In genomic region chr3:38026856-38027255, GRCh38 we compare ENCODE assay signal across 21 cellular contexts. TPM values are rescaled to one million over a fixed set of nuclear protein-coding genes. Genes with fewer than 3 reads are reported as not detected.
A peak's percentile ranks its signal among the peaks of the same experiment; 100 is the strongest.
DNase-seq lines count a peak whose midpoint lies in the region; ATAC-seq and TF ChIP-seq lines count a peak whose summit lies in the region.
"Had no signal": no experiment of that assay in that cellular context is flagged by ENCODE, and none has a peak within 500 bp of the region (broad histone marks: within the 10 kb centered on the region; RNA-seq: fewer than 3 reads in every experiment).

No MANE protein-coding gene starts in this region.

- DNase-seq in breast epithelium (ENCODE audit: low spot score in 2 of 2) (no peak), MCF 10A (ENCODE audit: unreplicated experiment) (no peak), ecto neural progenitor cell (ENCODE audit: low spot score) (peak; percentile 29), mesenchymal stem cell (no peak), D341Med (ENCODE audit: low spot score) (no peak), NK-92 (lab: John Stamatoyannopoulos, UW; ENCODE audit: unreplicated experiment) (no peak), omental fat pad (ENCODE audit: low spot score) (no peak)
- no peak for DNase-seq in activated CD4-positive, alpha-beta memory T cell treated with anti-CD3 and anti-CD28 coated beads, Interleukin-2, amount 10 ng/mL, durations not matched to agents 7 days and 5 days
- DNase-seq: 8988T; DMS 273 treated with DMSO at 0.1 percent for 48 hours; IMR-90; Kasumi-1; NCI-H1105; NCI-H1694; NCI-H2227 treated with DMSO at 0.1 percent for 48 hours; NCI-H524 treated with DMSO at 0.1 percent for 48 hours; NK-92 treated with Interleukin-12 subunit alpha and Interleukin-12 subunit beta, amount 100 ng/mL, for 24 hours had no signal

- POLR2A ChIA-PET in MCF 10A (lab: Yijun Ruan, JAX), result interaction anchor here (0.6 to 0.7 kb wide), 2 partner anchors 10 to 365 kb away, joined by 3 read pairs; no protein-coding TSS in a partner anchor
- POLR2A ChIA-PET in activated CD4-positive, alpha-beta memory T cell treated with anti-CD3 and anti-CD28 coated beads, Interleukin-2, amount 10 ng/mL, durations not matched to agents 7 days and 5 days (lab: Charles Lee), result no interaction called here

- H2BK12ac ChIP-seq in mesenchymal stem cell (ENCODE audit: low read length in 2 of 2), result no peak overlapping the region

- no peak for TF ChIP-seq CTCF in breast epithelium (IDR thresholded peaks at IDR 0.05)
- TF ChIP-seq CTCF in MCF 10A (IDR thresholded peaks at IDR 0.05; ENCODE audit: unreplicated experiment), result no peak
- no peak for TF ChIP-seq CTCF in omental fat pad (IDR thresholded peaks at IDR 0.05)

- intact Hi-C loops in breast epithelium (cut with DNase I; ENCODE audit: low total_unique reads) (no loop called here), MCF 10A (cut with micrococcal nuclease) (no loop called here)

- no peak overlapping the region for H2AFZ ChIP-seq in mesenchymal stem cell (ENCODE audit: low read depth, low read length)
- H2AFZ ChIP-seq: GM23338 had no signal

- H3K4ac ChIP-seq in mesenchymal stem cell (ENCODE audit: low read depth in 1 of 2, low read length in 2 of 2), result no peak overlapping the region

- H3K9me3 ChIP-seq in breast epithelium (no peaks in the 10 kb centered on the region), mesenchymal stem cell (ENCODE audit: control insufficient read depth, low read length) (no peaks in the 10 kb centered on the region)

- H3K36me3 ChIP-seq in breast epithelium (no peaks in the 10 kb centered on the region), mesenchymal stem cell (ENCODE audit: control insufficient read depth in 1 of 2, insufficient read depth in 2 of 2, low read depth in 1 of 2, low read length in 2 of 2) (no peaks in the 10 kb centered on the region)

- no peaks in the 10 kb centered on the region for H3K27me3 Mint-ChIP-seq in MCF 10A (ENCODE audit: insufficient read depth, unreplicated experiment)
- H3K27me3 Mint-ChIP-seq in activated CD4-positive, alpha-beta memory T cell treated with anti-CD3 and anti-CD28 coated beads, Interleukin-2, amount 10 ng/mL, durations not matched to agents 7 days and 5 days, result peaks cover 11% of the 10 kb centered on the region

- H2BK15ac ChIP-seq in mesenchymal stem cell (ENCODE audit: low read depth, poor library complexity, severe bottlenecking), result peak overlapping the region; percentile 64

- no peak overlapping the region for H4K91ac ChIP-seq in mesenchymal stem cell (ENCODE audit: low read length)

- no peak overlapping the region for H3K14ac ChIP-seq in mesenchymal stem cell (ENCODE audit: low read length in 2 of 2)

- WGBS in mesenchymal stem cell, result 39% methylated on average over 2 of the region's 4 CpGs

- peaks cover 38% of the 10 kb centered on the region for H3K4me1 Mint-ChIP-seq in MCF 10A (ENCODE audit: insufficient read depth, unreplicated experiment)
- peaks cover 52% of the 10 kb centered on the region for H3K4me1 Mint-ChIP-seq in activated CD4-positive, alpha-beta memory T cell treated with anti-CD3 and anti-CD28 coated beads, Interleukin-2, amount 10 ng/mL, durations not matched to agents 7 days and 5 days

- H3K4me3 ChIP-seq in breast epithelium, result no peak overlapping the region
- H3K4me3 ChIP-seq in mesenchymal stem cell (ENCODE audit: insufficient read depth in 1 of 2, low read depth in 1 of 2, low read length in 2 of 2), result no peak overlapping the region
- H3K4me3 ChIP-seq: GM23338 had no signal

- ATAC-seq in omental fat pad (ENCODE audit: low FRiP score), result no peak
- ATAC-seq: GM23338, HCT116 had no signal

- H3K23ac ChIP-seq in mesenchymal stem cell (ENCODE audit: low read length in 2 of 2), result no peak overlapping the region

- H3K4me3 Mint-ChIP-seq in MCF 10A (ENCODE audit: unreplicated experiment), result no peak overlapping the region
- H3K4me3 Mint-ChIP-seq in activated CD4-positive, alpha-beta memory T cell treated with anti-CD3 and anti-CD28 coated beads, Interleukin-2, amount 10 ng/mL, durations not matched to agents 7 days and 5 days, result no peak overlapping the region
- H3K4me3 Mint-ChIP-seq: GM23338 had no signal

- H3K36me3 Mint-ChIP-seq in MCF 10A (ENCODE audit: insufficient read depth, unreplicated experiment), result no peaks in the 10 kb centered on the region
- peaks cover 2% of the 10 kb centered on the region for H3K36me3 Mint-ChIP-seq in activated CD4-positive, alpha-beta memory T cell treated with anti-CD3 and anti-CD28 coated beads, Interleukin-2, amount 10 ng/mL, durations not matched to agents 7 days and 5 days (ENCODE audit: low read depth)

- H4K8ac ChIP-seq in mesenchymal stem cell (ENCODE audit: low read length), result no peak overlapping the region

- no peaks in the 10 kb centered on the region for H3K79me1 ChIP-seq in mesenchymal stem cell (replicated peaks; ENCODE audit: low read length, poor library complexity, severe bottlenecking)

- peak overlapping the region; percentile 97 to 98 for H3K27ac ChIP-seq in breast epithelium
- no peak overlapping the region for H3K27ac ChIP-seq in mesenchymal stem cell (ENCODE audit: low read length, poor library complexity, severe bottlenecking)

- no peak for TF ChIP-seq POLR2A in breast epithelium (IDR thresholded peaks at IDR 0.05)

- no peak overlapping the region for H3K4me2 ChIP-seq in mesenchymal stem cell (ENCODE audit: low read length, poor library complexity, severe bottlenecking)
- H3K4me2 ChIP-seq: GM23338 had no signal

- no peak overlapping the region for H2BK120ac ChIP-seq in mesenchymal stem cell (ENCODE audit: low read depth, low read length)

- no peak overlapping the region for H3K9ac ChIP-seq in mesenchymal stem cell (ENCODE audit: low read length)

- H3K4me1 ChIP-seq in breast epithelium (peaks cover 12 to 30% of the 10 kb centered on the region in 2 donors), mesenchymal stem cell (ENCODE audit: control insufficient read depth, insufficient read depth, low read depth, low read length) (peaks cover 28% of the 10 kb centered on the region)

- no TSS peak for BruUV-seq in MCF 10A (replicated peaks; lab: Mats Ljungman, UMichigan)

- H2AK5ac ChIP-seq in mesenchymal stem cell (ENCODE audit: low read length, severe bottlenecking), result no peak overlapping the region

- H3K27me3 ChIP-seq in breast epithelium (no peaks in the 10 kb centered on the region), mesenchymal stem cell (ENCODE audit: control insufficient read depth in 1 of 2, insufficient read depth in 1 of 2, low read length in 2 of 2) (no peaks in the 10 kb centered on the region)

- CTCF ChIA-PET in MCF 10A (lab: Yijun Ruan, JAX), result interaction anchor here (0.7 kb wide), 1 partner anchor 320 kb away, joined by 4 read pairs; the partner anchor contains the start of gene XYLB
- CTCF ChIA-PET in activated CD4-positive, alpha-beta memory T cell treated with anti-CD3 and anti-CD28 coated beads, Interleukin-2, amount 10 ng/mL, durations not matched to agents 7 days and 5 days (lab: Charles Lee), result no interaction called here

- H2BK5ac ChIP-seq in mesenchymal stem cell (ENCODE audit: low read depth, low read length, poor library complexity, severe bottlenecking), result no peak overlapping the region

- no peak overlapping the region for H3K18ac ChIP-seq in mesenchymal stem cell (ENCODE audit: low read depth in 1 of 2, low read length in 2 of 2)

- no peaks in the 10 kb centered on the region for H3K9me3 Mint-ChIP-seq in MCF 10A (ENCODE audit: unreplicated experiment)
- H3K9me3 Mint-ChIP-seq in activated CD4-positive, alpha-beta memory T cell treated with anti-CD3 and anti-CD28 coated beads, Interleukin-2, amount 10 ng/mL, durations not matched to agents 7 days and 5 days, result no peaks in the 10 kb centered on the region
- H3K9me3 Mint-ChIP-seq: GM23338 had no signal

- H3K27ac Mint-ChIP-seq in MCF 10A (ENCODE audit: low read depth, unreplicated experiment), result no peak overlapping the region
- H3K27ac Mint-ChIP-seq in activated CD4-positive, alpha-beta memory T cell treated with anti-CD3 and anti-CD28 coated beads, Interleukin-2, amount 10 ng/mL, durations not matched to agents 7 days and 5 days, result no peak overlapping the region
- H3K27ac Mint-ChIP-seq: GM23338 had no signal

RNA-seq across cellular contexts. Expression of gene PLCD1, which starts 2.6 kb away (rescaled TPM):
- total RNA-seq in breast epithelium (10 to 100 TPM; 17.0 to 36.2 (median 23.4) TPM), MCF 10A (2022) (1.8 and 3.1 TPM in 2 replicates), omental fat pad (10 to 100 TPM; 12.5 to 24.4 (median 19.0) TPM)
- 16.1 TPM for polyA plus RNA-seq in mesenchymal stem cell (2013, experiment 1 of 2)
- polyA plus RNA-seq in mesenchymal stem cell (2013, experiment 2 of 2), result 16.2 TPM
- total RNA-seq in activated CD4-positive, alpha-beta memory T cell treated with anti-CD3 and anti-CD28 coated beads, Interleukin-2, amount 10 ng/mL, durations not matched to agents 7 days and 5 days, result 10 to 100 TPM; 36.2 to 38.0 TPM

RNA-seq across cellular contexts. Expression of gene DLEC1, which starts 12.2 kb away (rescaled TPM):
- 1 to 10 TPM in 2 of 3 donors, under 1 TPM in 1; 0.98 to 2.0 (median 1.1) TPM for total RNA-seq in breast epithelium
- 1.3 TPM in 1 of 2 replicates, not detected in the other for total RNA-seq in MCF 10A (2022)
- 0.01 TPM for polyA plus RNA-seq in mesenchymal stem cell (2013, experiment 1 of 2)
- 0.01 TPM for polyA plus RNA-seq in mesenchymal stem cell (2013, experiment 2 of 2)
- total RNA-seq in activated CD4-positive, alpha-beta memory T cell treated with anti-CD3 and anti-CD28 coated beads, Interleukin-2, amount 10 ng/mL, durations not matched to agents 7 days and 5 days, result 1 to 10 TPM; 3.8 to 4.2 TPM
- 1 to 10 TPM in 3 of 4 donors, under 1 TPM in 1; 0.47 to 5.5 (median 1.4) TPM for total RNA-seq in omental fat pad
- total RNA-seq: Daoy, HT1080, IMR-90 had no signal

RNA-seq across cellular contexts. Expression of gene VILL, which starts 36.3 kb away (rescaled TPM):
- total RNA-seq in breast epithelium (10 to 100 TPM; 11.0 to 17.4 (median 15.4) TPM), MCF 10A (2022) (not detected in 2 replicates), omental fat pad (10 to 100 TPM in 1 of 4 donors, 1 to 10 TPM in 3; 4.4 to 15.0 (median 5.6) TPM)
- 0.98 TPM for polyA plus RNA-seq in mesenchymal stem cell (2013, experiment 1 of 2)
- 1.0 TPM for polyA plus RNA-seq in mesenchymal stem cell (2013, experiment 2 of 2)
- 10 to 100 TPM; 18.4 to 18.7 TPM for total RNA-seq in activated CD4-positive, alpha-beta memory T cell treated with anti-CD3 and anti-CD28 coated beads, Interleukin-2, amount 10 ng/mL, durations not matched to agents 7 days and 5 days
